In genomic region chr1:39407889-39408640, GRCh38 we compare ENCODE assay signal across 8 cellular contexts.
DNase-seq lines count a peak whose midpoint lies in the region; ATAC-seq and TF ChIP-seq lines count a peak whose summit lies in the region.

No MANE protein-coding gene starts in this region.

- intact Hi-C loops in body of pancreas (cut with DNase I), result no loop called here
- intact Hi-C loops in uterus (cut with DNase I; ENCODE audit: low total_unique reads), result no loop called here

- no peak for ATAC-seq in body of pancreas
- no peak for ATAC-seq in HG03196 (IDR thresholded peaks at IDR 0.05; ENCODE audit: unreplicated experiment)

- H3K9me3 ChIP-seq in body of pancreas (no peaks in the 10 kb centered on the region), mesodermal cell (ENCODE audit: control insufficient read depth, low read length) (no peaks in the 10 kb centered on the region), uterus (no peaks in the 10 kb centered on the region)

- no peaks in the 10 kb centered on the region for H3K27me3 ChIP-seq in body of pancreas
- no peaks in the 10 kb centered on the region for H3K27me3 ChIP-seq in uterus

- H3K4me3 ChIP-seq in GM12865 (ENCODE audit: low read depth, low read length) (peak overlapping the region; percentile 70), body of pancreas (peak overlapping the region; percentile 23 to 79), mesodermal cell (ENCODE audit: extremely low read depth, insufficient read depth, low read length, poor library complexity, severe bottlenecking) (peak overlapping the region; percentile 79), uterus (peak overlapping the region; percentile 45 to 81)

- peaks cover 76% of the 10 kb centered on the region for H3K4me1 ChIP-seq in body of pancreas
- peaks cover 40% of the 10 kb centered on the region for H3K4me1 ChIP-seq in mesodermal cell (ENCODE audit: control insufficient read depth, insufficient read depth, low read length, poor library complexity, severe bottlenecking)
- H3K4me1 ChIP-seq in uterus, result peaks cover 20 to 27% of the 10 kb centered on the region in 2 donors

- 1 to 4% methylated on average over 20 to 38 of the region's 38 CpGs for WGBS in body of pancreas, 2 donors
- WGBS in mesodermal cell (ENCODE audit: insufficient coverage in 2 of 2), 2 experiments, result 5 to 6% methylated on average over 35 of the region's 38 CpGs

- H3K36me3 ChIP-seq in body of pancreas (replicated peaks in 1 of 2; ENCODE audit: insufficient read depth in 1 of 2, low read depth in 2 of 2) (peaks cover 0 to 1% of the 10 kb centered on the region in 2 donors), mesodermal cell (ENCODE audit: control insufficient read depth, insufficient read depth, low read length) (peaks cover 33% of the 10 kb centered on the region), uterus (no peaks in the 10 kb centered on the region)

- TF ChIP-seq CTCF in GM12865 (IDR thresholded peaks at IDR 0.05; ENCODE audit: insufficient read depth, low read depth, low read length, missing control alignments) (no peak), body of pancreas (IDR thresholded peaks at IDR 0.05) (peak in 4 of 7 experiments; percentile 38 to 41 (median 38)), uterus (IDR thresholded peaks at IDR 0.05) (no peak)

- H3K27ac ChIP-seq in body of pancreas (peak overlapping the region; percentile 86 to 95 (median 91)), mesodermal cell (ENCODE audit: low read depth, low read length, severe bottlenecking) (peak overlapping the region; percentile 96), uterus (peak overlapping the region; percentile 91 to 93)

- DNase-seq in GM12865 (ENCODE audit: low read depth) (no peak), LoVo (ENCODE audit: low spot score) (peak; percentile 31), body of pancreas (peak; percentile 35 to 50 (median 44)), uterus (peak in 1 of 2 donors; percentile 29), AG08395 (ENCODE audit: low spot score) (no peak), AG08396 (ENCODE audit: low spot score) (no peak)

- peak; percentile 34 to 75 (median 61) for TF ChIP-seq POLR2A in body of pancreas (IDR thresholded peaks at IDR 0.05)
- TF ChIP-seq POLR2A in uterus (IDR thresholded peaks at IDR 0.05), result peak; percentile 23 to 31

Comparison
In these comparisons a context has a peak if more than half of its experiments do, and no peak if none do; other contexts are left out.
1. DNase-seq: peak in LoVo (single experiment) and body of pancreas (4 of 4); none in GM12865 (single experiment), AG08395 (single experiment) and AG08396 (single experiment).
2. CTCF ChIP-seq: peak in body of pancreas (4 of 7); none in GM12865 (single experiment) and uterus (0 of 4).
3. Peak in every context shown above with its lines, with median percentiles within 50 percentile points of each other: H3K4me3 ChIP-seq and H3K27ac ChIP-seq.